ENCODE assay signal across 22 cellular contexts in genomic region chr5:135228236-135228635, GRCh38.
"Had no signal": no experiment of that assay in that cellular context is flagged by ENCODE, and none has a peak within 500 bp of the region (broad histone marks: within the 10 kb centered on the region; RNA-seq: fewer than 3 reads in every experiment).

No MANE protein-coding gene starts in this region.

- H3K36me3 ChIP-seq: left lung, lower lobe of right lung, right atrium auricular region, right lobe of liver, thyroid gland, transverse colon, upper lobe of left lung had no signal

- H2AFZ ChIP-seq: parathyroid adenoma had no signal

- DNase-seq: hypothalamus; immature natural killer cell; kidney; left colon; lower lobe of right lung; mammary epithelial cell; mesenchymal stem cell; nucleus accumbens; right lobe of liver; stimulated activated CD4-positive, alpha-beta T cell treated with anti-CD3 and anti-CD28 coated beads, Interleukin-4, amount 100 ng/mL, for 24 hours; stimulated activated naive CD4-positive, alpha-beta T cell treated with Interleukin-2 at 50 U/mL for 16 hours; stimulated activated naive CD8-positive, alpha-beta T cell treated with anti-CD3 and anti-CD28 coated beads, Interleukin-15, amount 100 ng/mL, for 72 hours; testis; thyroid gland; transverse colon; upper lobe of left lung had no signal

- H3K27me3 ChIP-seq: left lung, right atrium auricular region, right lobe of liver, testis, thyroid gland, transverse colon, upper lobe of left lung had no signal

- H3K9ac ChIP-seq: parathyroid adenoma had no signal

- H3K4me1 ChIP-seq: parathyroid adenoma, right lobe of liver, testis had no signal

- H3K27ac ChIP-seq: left lung, lower lobe of right lung, parathyroid adenoma, right atrium auricular region, right lobe of liver, skin epidermis, testis, thyroid gland, transverse colon, upper lobe of left lung had no signal

- H3K9me3 ChIP-seq: left lung, lower lobe of right lung, right atrium auricular region, right lobe of liver, testis, thyroid gland, transverse colon, upper lobe of left lung had no signal

- ATAC-seq: left colon; left lung; lower lobe of right lung; naive thymus-derived CD8-positive, alpha-beta T cell; right lobe of liver; stimulated activated memory B cell treated with anti-CD40 and anti-IgM and Interleukin-4, amounts not matched to agents 10 μg/mL and 1 μg/mL and 100 μg/mL, for 72 hours; stimulated activated naive CD8-positive, alpha-beta T cell treated with anti-CD3 and anti-CD28 coated beads, Interleukin-15, amount 100 ng/mL, for 72 hours had no signal

- H3K4me3 ChIP-seq: left lung, lower lobe of right lung, right atrium auricular region, right lobe of liver, skin epidermis, testis, thyroid gland, transverse colon, upper lobe of left lung had no signal
